In the genomic region with DNA sequence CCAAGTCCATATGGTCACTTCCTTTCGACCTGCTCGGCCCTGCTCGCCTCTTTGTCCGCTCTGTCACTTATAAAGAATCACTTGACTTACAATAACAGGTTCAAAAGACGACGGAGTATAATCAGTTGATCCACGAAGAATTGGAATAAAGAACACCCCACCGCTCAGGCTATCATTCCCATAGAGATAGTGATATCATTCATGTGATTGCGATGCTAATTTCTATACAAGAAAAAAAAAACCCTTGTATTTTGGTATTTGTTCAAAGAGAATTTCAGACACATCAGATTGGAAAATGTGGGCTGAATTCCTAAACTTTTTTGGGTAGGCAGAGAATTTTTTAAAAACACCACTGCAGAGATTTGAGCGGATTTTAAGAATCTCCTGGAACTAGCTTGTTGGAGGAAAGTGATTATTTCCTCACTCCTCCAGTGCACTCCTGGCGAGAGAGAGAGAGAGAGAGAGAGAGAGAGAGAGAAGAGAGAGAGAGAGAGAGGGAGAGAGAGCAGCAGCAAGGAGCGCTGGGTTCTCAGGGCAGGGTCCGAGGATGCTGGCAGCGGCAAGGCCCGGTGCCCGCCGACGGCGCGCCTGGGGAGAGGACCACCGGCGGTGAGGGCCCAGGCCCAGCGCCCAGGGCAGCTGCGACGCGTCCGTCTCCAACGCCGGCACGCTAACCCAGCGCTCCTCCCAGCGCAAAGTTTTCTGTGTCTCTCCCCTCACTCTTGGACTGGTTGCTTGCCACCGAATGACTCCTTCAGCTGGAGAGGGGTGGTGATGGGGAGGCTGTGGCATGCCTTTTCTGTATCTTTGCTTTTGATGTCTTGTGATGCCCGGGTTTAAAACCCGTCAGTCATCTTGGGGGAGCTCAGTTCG, we compare ENCODE assay signal across 12 cellular contexts.
A peak's percentile ranks its signal among the peaks of the same experiment; 100 is the strongest.
DNase-seq lines count a peak whose midpoint lies in the region; ATAC-seq lines count a peak whose summit lies in the region.
"Had no signal": no experiment of that assay in that cellular context is flagged by ENCODE, and none has a peak within 500 bp of the region (broad histone marks: within the 10 kb centered on the region; RNA-seq: fewer than 3 reads in every experiment).

No MANE protein-coding gene starts in this region.

- H3K9me3 Mint-ChIP-seq in activated naive CD4-positive, alpha-beta T cell treated with anti-CD3 and anti-CD28 coated beads, Interleukin-2, amount 10 ng/mL, durations not matched to agents 7 days and 5 days = no peaks in the 10 kb centered on the region
- peaks cover 0 to 2% (median 0%) of the 10 kb centered on the region in 9 donors for H3K9me3 Mint-ChIP-seq in naive thymus-derived CD8-positive, alpha-beta T cell

- peaks cover 77% of the 10 kb centered on the region for H3K27me3 Mint-ChIP-seq in activated naive CD4-positive, alpha-beta T cell treated with anti-CD3 and anti-CD28 coated beads, Interleukin-2, amount 10 ng/mL, durations not matched to agents 7 days and 5 days
- H3K27me3 Mint-ChIP-seq in naive thymus-derived CD8-positive, alpha-beta T cell = peaks cover 46 to 78% (median 59%) of the 10 kb centered on the region in 5 donors

- H3K27ac ChIP-seq in layer of hippocampus (ENCODE audit: low read depth, low read length) (peak overlapping the region; percentile 85), substantia nigra (ENCODE audit: low read depth, low read length, poor library complexity, severe bottlenecking) (peak overlapping the region; percentile 54)
- H3K27ac ChIP-seq: RWPE1 had no signal

- peaks cover 23% of the 10 kb centered on the region for H3K4me1 Mint-ChIP-seq in activated naive CD4-positive, alpha-beta T cell treated with anti-CD3 and anti-CD28 coated beads, Interleukin-2, amount 10 ng/mL, durations not matched to agents 7 days and 5 days
- H3K4me1 Mint-ChIP-seq in naive thymus-derived CD8-positive, alpha-beta T cell = peaks cover 17 to 32% (median 28%) of the 10 kb centered on the region in 4 donors

- CTCF ChIA-PET in activated naive CD4-positive, alpha-beta T cell treated with anti-CD3 and anti-CD28 coated beads, Interleukin-2, amount 10 ng/mL, durations not matched to agents 7 days and 5 days (lab: Charles Lee) = interaction anchor here (0.6 to 1.2 kb wide), 3 partner anchors 8 to 699 kb away, joined by 3 to 4 read pairs (median 3); no protein-coding TSS in a partner anchor

- ATAC-seq in naive thymus-derived CD8-positive, alpha-beta T cell = no peak
- no peak for ATAC-seq in GM21528 (IDR thresholded peaks at IDR 0.05; ENCODE audit: low FRiP score, unreplicated experiment)

- DNase-seq in activated naive CD4-positive, alpha-beta T cell treated with anti-CD3 and anti-CD28 coated beads, Interleukin-2, amount 10 ng/mL, durations not matched to agents 7 days and 5 days = no peak
- no peak for DNase-seq in activated naive CD4-positive, alpha-beta T cell (lab: John Stamatoyannopoulos, UW)
- peak; percentile 48 for DNase-seq in astrocyte of the hippocampus (ENCODE audit: low read depth, low spot score)
- DNase-seq in substantia nigra (lab: John Stamatoyannopoulos, UW) = peak in 8 of 49 donors; percentile 10 to 50 (median 22)
- no peak for DNase-seq in NCI-H1092 treated with DMSO at 0.1 percent for 48 hours (lab: John Stamatoyannopoulos, UW)
- no peak for DNase-seq in naive thymus-derived CD8-positive, alpha-beta T cell
- DNase-seq: activated naive CD4-positive, alpha-beta T cell treated with anti-CD3 and anti-CD28 coated beads, Interleukin-2, amount 50 U/mL, for 16 hours; NCI-H146; NCI-H69 had no signal

- H3K27me3 ChIP-seq in layer of hippocampus (ENCODE audit: control insufficient read depth, insufficient read depth, low read length) = peaks cover 5% of the 10 kb centered on the region

- POLR2A ChIA-PET in naive thymus-derived CD8-positive, alpha-beta T cell (lab: Charles Lee) = no interaction called here

- peak overlapping the region; percentile 70 for H3K27ac Mint-ChIP-seq in activated naive CD4-positive, alpha-beta T cell treated with anti-CD3 and anti-CD28 coated beads, Interleukin-2, amount 10 ng/mL, durations not matched to agents 7 days and 5 days
- H3K27ac Mint-ChIP-seq in naive thymus-derived CD8-positive, alpha-beta T cell = peak overlapping the region in 2 of 10 donors; percentile 64 to 73

- H3K36me3 Mint-ChIP-seq in activated naive CD4-positive, alpha-beta T cell treated with anti-CD3 and anti-CD28 coated beads, Interleukin-2, amount 10 ng/mL, durations not matched to agents 7 days and 5 days = peaks cover 16% of the 10 kb centered on the region
- H3K36me3 Mint-ChIP-seq in naive thymus-derived CD8-positive, alpha-beta T cell = peaks cover 2 to 15% (median 8%) of the 10 kb centered on the region in 3 donors

- no peak overlapping the region for H3K4me3 Mint-ChIP-seq in activated naive CD4-positive, alpha-beta T cell treated with anti-CD3 and anti-CD28 coated beads, Interleukin-2, amount 10 ng/mL, durations not matched to agents 7 days and 5 days
- peak overlapping the region in 4 of 10 donors; percentile 12 to 60 (median 32) for H3K4me3 Mint-ChIP-seq in naive thymus-derived CD8-positive, alpha-beta T cell
